Comparison of ENCODE assay signal across 10 cellular contexts in the genomic region with DNA sequence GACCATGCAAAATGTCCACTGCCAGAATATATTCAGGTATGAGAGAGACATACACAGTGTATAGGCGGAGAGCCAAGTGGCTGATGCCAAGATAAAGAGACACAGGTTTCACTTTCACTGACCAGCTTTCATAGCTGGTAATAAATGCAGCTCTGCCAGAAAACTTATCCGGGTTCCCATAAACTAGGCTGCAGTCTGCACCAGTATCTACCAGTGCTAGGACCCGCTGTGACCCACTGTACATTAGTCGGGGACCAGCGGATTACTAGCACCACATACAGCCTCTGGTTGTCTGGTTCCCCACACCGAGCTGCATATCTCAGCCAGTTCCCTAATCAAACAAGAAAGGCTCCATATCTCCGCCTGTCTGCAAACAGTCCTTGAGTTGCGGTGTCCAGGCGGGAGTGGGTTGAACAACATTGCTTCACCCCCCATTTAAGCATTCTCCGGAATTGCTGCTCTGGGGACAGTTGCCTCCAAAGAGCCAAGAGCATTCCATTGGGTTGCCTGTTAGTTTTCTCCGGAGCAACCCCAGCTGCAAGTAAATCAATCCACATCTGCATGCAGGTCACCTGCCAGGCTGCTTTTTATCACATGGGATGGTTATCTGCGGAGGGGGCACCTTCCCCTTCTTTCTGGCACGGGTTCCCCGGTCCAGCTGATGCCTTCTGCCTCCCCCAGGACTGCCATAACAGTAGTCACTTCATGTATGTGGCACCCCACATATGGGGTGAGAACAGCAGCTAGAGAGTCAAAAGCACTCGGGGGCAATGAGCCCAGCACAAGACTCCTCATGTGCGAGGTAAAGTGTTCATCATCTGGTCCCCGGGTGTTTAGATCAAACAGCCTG. TPM values are rescaled to one million over a fixed set of nuclear protein-coding genes. Genes with fewer than 3 reads are reported as not detected.
DNase-seq lines count a peak whose midpoint lies in the region; ATAC-seq, FAIRE-seq and TF ChIP-seq lines count a peak whose summit lies in the region.
"Had no signal": no experiment of that assay in that cellular context is flagged by ENCODE, and none has a peak within 500 bp of the region (broad histone marks: within the 10 kb centered on the region; RNA-seq: fewer than 3 reads in every experiment).

No MANE protein-coding gene starts in this region.

- 39% methylated on average over 12 of the region's 17 CpGs for WGBS in esophagus muscularis mucosa
- WGBS in pancreas, 2 donors: 8 to 9% methylated on average over 17 of the region's 17 CpGs

- H3K27ac ChIP-seq in esophagus muscularis mucosa (replicated peaks in 1 of 4) (peak overlapping the region in 2 of 4 donors; percentile 3 to 49), pancreas (peak overlapping the region in 3 of 4 donors; percentile 37 to 68 (median 38))
- H3K27ac ChIP-seq: adrenal gland had no signal

- no peaks in the 10 kb centered on the region for H3K9me3 Mint-ChIP-seq in activated naive CD4-positive, alpha-beta T cell treated with anti-CD3 and anti-CD28 coated beads, Interleukin-2, amount 50 U/mL, for 72 hours

- H3K4me1 ChIP-seq in esophagus muscularis mucosa: peaks cover 22 to 31% (median 27%) of the 10 kb centered on the region in 4 donors
- H3K4me1 ChIP-seq in pancreas: peaks cover 8 to 19% (median 8%) of the 10 kb centered on the region in 3 donors

- H3K36me3 ChIP-seq in esophagus muscularis mucosa (no peaks in the 10 kb centered on the region), pancreas (no peaks in the 10 kb centered on the region)
- H3K36me3 ChIP-seq: adrenal gland had no signal

- no peak for TF ChIP-seq POLR2A in esophagus muscularis mucosa (IDR thresholded peaks at IDR 0.05; ENCODE audit: low read depth)

- no peaks in the 10 kb centered on the region for H3K36me3 Mint-ChIP-seq in activated naive CD4-positive, alpha-beta T cell treated with anti-CD3 and anti-CD28 coated beads, Interleukin-2, amount 50 U/mL, for 72 hours

- no peak for FAIRE-seq in pancreas (lab: Jason Lieb, UNC)

- H3K9me3 ChIP-seq in esophagus muscularis mucosa: no peaks in the 10 kb centered on the region
- no peaks in the 10 kb centered on the region for H3K9me3 ChIP-seq in pancreas
- H3K9me3 ChIP-seq: adrenal gland had no signal

- DNase-seq in DMS153 (lab: John Stamatoyannopoulos, UW): peak; percentile 13
- peak; percentile 94 for DNase-seq in OCI-M1 (lab: John Stamatoyannopoulos, UW)
- no peak for DNase-seq in esophagus muscularis mucosa (ENCODE audit: extremely low spot score)
- DNase-seq in pancreas: peak in 4 of 6 donors; percentile 38 to 71 (median 50)
- no peak for DNase-seq in activated CD4-positive, alpha-beta T cell treated with anti-CD3 and anti-CD28 coated beads, Interleukin-2, amount 50 U/mL, for 4 hours
- DNase-seq in GOT3 (lab: John Stamatoyannopoulos, UW): no peak
- no peak for DNase-seq in activated naive CD4-positive, alpha-beta T cell treated with anti-CD3 and anti-CD28 coated beads, Interleukin-2, amount 50 U/mL, for 72 hours (ENCODE audit: low spot score in 2 of 2)

- H3K27ac Mint-ChIP-seq in activated naive CD4-positive, alpha-beta T cell treated with anti-CD3 and anti-CD28 coated beads, Interleukin-2, amount 50 U/mL, for 72 hours: no peak overlapping the region

- peak; percentile 75 to 86 (median 83) for ATAC-seq in pancreas
- ATAC-seq in GM19467 (IDR thresholded peaks at IDR 0.05; ENCODE audit: unreplicated experiment): no peak
- no peak for ATAC-seq in activated naive CD4-positive, alpha-beta T cell treated with anti-CD3 and anti-CD28 coated beads, Interleukin-2, amount 50 U/mL, for 72 hours

- intact Hi-C loops in esophagus muscularis mucosa (cut with DNase I): no loop called here
- intact Hi-C loops in pancreas (cut with DNase I): no loop called here

- H3K27me3 ChIP-seq in esophagus muscularis mucosa: no peaks in the 10 kb centered on the region
- H3K27me3 ChIP-seq in pancreas: no peaks in the 10 kb centered on the region
- H3K27me3 ChIP-seq: adrenal gland had no signal

- H3K4me3 ChIP-seq in esophagus muscularis mucosa (peak overlapping the region; percentile 36 to 51 (median 44)), pancreas (peak overlapping the region; percentile 8 to 41 (median 30))

- no peak for TF ChIP-seq CTCF in esophagus muscularis mucosa (IDR thresholded peaks at IDR 0.05)
- TF ChIP-seq CTCF in pancreas (IDR thresholded peaks at IDR 0.05): no peak

- TF ChIP-seq EP300 in esophagus muscularis mucosa (IDR thresholded peaks at IDR 0.05): no peak

RNA-seq across cellular contexts. Expression of a gene that starts 18.0 kb away (rescaled TPM):
- 10 to 100 TPM; 36.9 to 66.9 (median 52.8) TPM for total RNA-seq in esophagus muscularis mucosa
- 1 to 10 TPM; 2.2 to 6.9 (median 3.1) TPM for total RNA-seq in pancreas
- 1 to 10 TPM; 1.7 to 3.4 TPM for polyA plus RNA-seq in pancreas
- 1 to 10 TPM; 1.1 to 9.3 TPM for total RNA-seq in activated naive CD4-positive, alpha-beta T cell treated with anti-CD3 and anti-CD28 coated beads, Interleukin-2, amount 50 U/mL, for 72 hours

RNA-seq across cellular contexts. Expression of a gene that starts 21.3 kb away (rescaled TPM):
- 10 to 100 TPM in 1 of 4 donors, 1 to 10 TPM in 3; 3.3 to 18.7 (median 6.6) TPM for total RNA-seq in esophagus muscularis mucosa
- 1 to 10 TPM; 2.2 to 5.9 (median 3.3) TPM for total RNA-seq in pancreas
- polyA plus RNA-seq in pancreas: 1 to 10 TPM; 1.9 to 2.4 TPM
- total RNA-seq in activated naive CD4-positive, alpha-beta T cell treated with anti-CD3 and anti-CD28 coated beads, Interleukin-2, amount 50 U/mL, for 72 hours: 1 to 10 TPM; 1.4 to 3.4 TPM

RNA-seq across cellular contexts. Expression of a gene that starts 21.4 kb away (rescaled TPM):
- total RNA-seq in esophagus muscularis mucosa (under 1 TPM in 1 of 4 donors, not detected in 3; 0.80 TPM), pancreas (under 1 TPM in 4 of 6 donors, not detected in 2; 0.09 to 0.47 (median 0.20) TPM)
- under 1 TPM; 0.15 to 0.73 TPM for polyA plus RNA-seq in pancreas
- not detected for total RNA-seq in activated naive CD4-positive, alpha-beta T cell treated with anti-CD3 and anti-CD28 coated beads, Interleukin-2, amount 50 U/mL, for 72 hours
- total RNA-seq: adrenal gland; T-helper 1 cell treated with Interleukin-12 subunit alpha and Interleukin-12 subunit beta and Interleukin-4 antibody, amounts not matched to agents 30 ng/mL and 1 ng/mL, for 36 hours had no signal

Comparison
In these comparisons a context has a peak if more than half of its experiments do, and no peak if none do; other contexts are left out.
1. DNase-seq: peak in DMS153 (single experiment), OCI-M1 (single experiment) and pancreas (4 of 6); none in esophagus muscularis mucosa (single experiment), activated CD4-positive, alpha-beta T cell treated with anti-CD3 and anti-CD28 coated beads, Interleukin-2, amount 50 U/mL, for 4 hours (0 of 2), GOT3 (single experiment) and activated naive CD4-positive, alpha-beta T cell treated with anti-CD3 and anti-CD28 coated beads, Interleukin-2, amount 50 U/mL, for 72 hours (0 of 2).
2. ATAC-seq: peak in pancreas (4 of 4); none in GM19467 (single experiment) and activated naive CD4-positive, alpha-beta T cell treated with anti-CD3 and anti-CD28 coated beads, Interleukin-2, amount 50 U/mL, for 72 hours (0 of 2).